ENCODE assay signal across 16 cellular contexts in the genomic region with DNA sequence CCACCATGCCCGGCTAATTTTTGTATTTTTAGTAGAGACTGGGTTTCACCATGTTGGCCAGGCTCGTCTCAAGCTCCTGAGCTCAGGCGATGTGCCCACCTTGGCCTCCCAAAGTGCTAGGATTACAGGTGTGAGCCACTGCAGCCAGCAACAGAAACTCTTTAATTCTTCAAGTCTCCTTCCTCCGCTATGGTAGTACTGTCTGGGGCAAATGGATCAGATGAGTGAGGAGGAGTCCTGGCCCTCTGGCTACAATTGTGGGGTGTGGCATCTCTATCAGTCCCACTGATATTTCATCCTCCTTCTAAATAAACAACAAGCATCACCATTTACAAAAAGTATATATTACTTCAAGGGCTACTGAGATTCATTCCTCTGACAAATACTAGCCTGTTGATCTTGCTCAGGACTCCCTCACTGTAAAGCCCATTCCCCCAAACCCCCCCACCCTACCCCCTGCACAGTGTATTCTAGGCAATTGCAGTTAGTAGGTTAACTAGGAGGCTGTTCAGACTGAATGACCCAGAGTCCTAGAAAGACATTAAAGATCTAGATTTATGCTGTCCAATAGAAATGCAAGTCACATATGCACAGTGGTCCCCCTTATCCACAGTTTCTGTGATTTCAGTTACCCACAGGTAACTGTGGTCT.
"Had no signal": no experiment of that assay in that cellular context is flagged by ENCODE, and none has a peak within 500 bp of the region (broad histone marks: within the 10 kb centered on the region; RNA-seq: fewer than 3 reads in every experiment).

No MANE protein-coding gene starts in this region.

- H3K9me3 ChIP-seq: gastrocnemius medialis, heart right ventricle, left lung, lower lobe of right lung, ovary, right atrium auricular region, sigmoid colon had no signal

- H3K9ac ChIP-seq: neural progenitor cell had no signal

- ATAC-seq: esophagus mucosa; gastrocnemius medialis; heart right ventricle; left lung; lower lobe of right lung; natural killer cell treated with Interleukin-12 subunit alpha and Interleukin-12 subunit beta and Interleukin-15 and Interleukin-18, amount 100 ng/mL, for 72 hours had no signal

- H3K4me2 ChIP-seq: neural progenitor cell had no signal

- H3K36me3 ChIP-seq: gastrocnemius medialis, heart right ventricle, left lung, lower lobe of right lung, neural progenitor cell, ovary, right atrium auricular region, sigmoid colon had no signal

- DNase-seq: effector memory CD4-positive, alpha-beta T cell; gastrocnemius medialis; heart right ventricle; left lung; lower lobe of right lung; mesenchymal stem cell; midbrain; ovary; sigmoid colon; stimulated activated CD4-positive, alpha-beta T cell treated with anti-CD3 and anti-CD28 coated beads, Interleukin-12 subunit alpha, Interleukin-12 subunit beta, amount 100 ng/mL, for 4 hours; stimulated activated naive CD4-positive, alpha-beta T cell treated with Interleukin-2 at 50 U/mL for 16 hours had no signal

- H3K27me3 ChIP-seq: gastrocnemius medialis, left lung, neural progenitor cell, ovary, right atrium auricular region, sigmoid colon had no signal

- H3K27ac ChIP-seq: gastrocnemius medialis, heart right ventricle, left lung, lower lobe of right lung, neural progenitor cell, ovary, right atrium auricular region, sigmoid colon, skin epidermis had no signal

- H3K4me1 ChIP-seq: gastrocnemius medialis, left lung, lower lobe of right lung, right atrium auricular region, sigmoid colon had no signal

- H2AFZ ChIP-seq: neural progenitor cell had no signal

- H3K4me3 ChIP-seq: gastrocnemius medialis, heart right ventricle, left lung, lower lobe of right lung, neural progenitor cell, ovary, right atrium auricular region, sigmoid colon, skin epidermis had no signal
